7 cellular contexts compared by ENCODE assay signal in the genomic region with DNA sequence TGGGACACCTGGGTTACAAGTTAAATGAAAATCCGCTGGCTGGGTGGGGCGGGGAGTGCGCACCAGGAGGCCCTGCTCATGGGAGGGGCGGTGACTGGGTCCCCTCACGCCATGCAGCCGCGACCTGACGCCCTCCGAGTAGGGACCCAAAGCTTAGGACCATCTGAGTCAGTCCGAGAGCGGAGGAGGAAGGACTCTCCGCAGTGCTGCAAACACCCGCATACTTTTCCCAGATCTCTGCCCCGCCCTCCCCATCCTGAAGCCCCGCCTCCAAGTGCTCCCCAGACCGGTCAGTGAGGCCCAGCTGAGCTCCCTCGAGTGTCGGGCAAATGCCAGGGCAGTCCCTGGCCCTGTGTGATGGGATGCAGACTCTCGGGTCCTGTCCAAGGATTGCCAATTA. TPM values are rescaled to one million over a fixed set of nuclear protein-coding genes. Genes with fewer than 3 reads are reported as not detected.
A peak's percentile ranks its signal among the peaks of the same experiment; 100 is the strongest.
DNase-seq lines count a peak whose midpoint lies in the region; ATAC-seq and TF ChIP-seq lines count a peak whose summit lies in the region.

No MANE protein-coding gene starts in this region.

- H3K4me3 ChIP-seq in left ventricle myocardium inferior: peak overlapping the region; percentile 64
- peak overlapping the region; percentile 10 to 68 (median 46) for H3K4me3 ChIP-seq in spleen

- no peaks in the 10 kb centered on the region for H3K36me3 Mint-ChIP-seq in WTC11

- peaks cover 75% of the 10 kb centered on the region for H3K4me1 Mint-ChIP-seq in WTC11

- POLR2A ChIA-PET in WTC11 (lab: Charles Lee): interaction anchor here (0.7 to 1.4 kb wide), 2 partner anchors 8 to 564 kb away, joined by 5 to 6 read pairs; no protein-coding TSS in a partner anchor

- WGBS in spleen, 5 donors: 8 to 15% (median 12%) methylated on average over 11 to 19 of the region's 19 CpGs

- intact Hi-C loops in left ventricle myocardium inferior (cut with micrococcal nuclease) (no loop called here), spleen (cut with DNase I; ENCODE audit: low total_unique reads) (no loop called here)

- no peak overlapping the region for H3K27ac ChIP-seq in left ventricle myocardium inferior (replicated peaks)
- H3K27ac ChIP-seq in spleen: peak overlapping the region in 5 of 8 donors; percentile 29 to 67 (median 44)

- H3K27me3 ChIP-seq in left ventricle myocardium inferior (ENCODE audit: low read depth) (peaks cover 95% of the 10 kb centered on the region), spleen (replicated peaks in 1 of 7) (peaks cover 0 to 45% (median 16%) of the 10 kb centered on the region in 7 donors)

- H3K27ac Mint-ChIP-seq in WTC11: no peak overlapping the region

- H3K4me3 Mint-ChIP-seq in WTC11: peak overlapping the region; percentile 77

- H3K36me3 ChIP-seq in left ventricle myocardium inferior (no peaks in the 10 kb centered on the region), spleen (no peaks in the 10 kb centered on the region)

- ATAC-seq in GM19351 (IDR thresholded peaks at IDR 0.05; ENCODE audit: unreplicated experiment): peak; percentile 28
- ATAC-seq in WTC11: peak; percentile 52
- ATAC-seq in HG02571 (IDR thresholded peaks at IDR 0.05; ENCODE audit: unreplicated experiment): no peak

- H3K4me1 ChIP-seq in left ventricle myocardium inferior (peaks cover 72% of the 10 kb centered on the region), spleen (peaks cover 25 to 88% (median 61%) of the 10 kb centered on the region in 6 donors)

- no peaks in the 10 kb centered on the region for H3K9me3 Mint-ChIP-seq in WTC11

- peak; percentile 83 for DNase-seq in WTC11 (ENCODE audit: low spot score)
- DNase-seq in left ventricle myocardium inferior: no peak
- peak; percentile 86 for DNase-seq in spleen
- no peak for DNase-seq in NCI-H345 treated with DMSO at 0.1 percent for 48 hours (lab: John Stamatoyannopoulos, UW; ENCODE audit: unreplicated experiment)
- DNase-seq in midbrain (lab: John Stamatoyannopoulos, UW): no peak

- no peak for TF ChIP-seq CTCF in WTC11 (IDR thresholded peaks at IDR 0.05)
- TF ChIP-seq CTCF in left ventricle myocardium inferior (IDR thresholded peaks at IDR 0.05; ENCODE audit: borderline replicate concordance): no peak
- TF ChIP-seq CTCF in spleen (IDR thresholded peaks at IDR 0.05 in 8 of 11, conservative IDR thresholded peaks at IDR 0.05 in 3 of 11): no peak

- TF ChIP-seq POLR2A in spleen (IDR thresholded peaks at IDR 0.05): no peak

- CTCF ChIA-PET in WTC11 (lab: Charles Lee): interaction anchor here (1.1 to 5.1 kb wide), 10 partner anchors 23 to 530 kb away, joined by 4 to 35 read pairs (median 6); no protein-coding TSS in a partner anchor

- H3K9me3 ChIP-seq in left ventricle myocardium inferior (replicated peaks): no peaks in the 10 kb centered on the region
- no peaks in the 10 kb centered on the region for H3K9me3 ChIP-seq in spleen

- peaks cover 100% of the 10 kb centered on the region for H3K27me3 Mint-ChIP-seq in WTC11 (ENCODE audit: low read depth)

TF ChIP-seq in WTC11, 78 proteins besides CTCF, POLR2A, EP300 and RAD21:
- no peak for TF ChIP-seq RORB (CRISPR knock-in tag; IDR thresholded peaks at IDR 0.05)
- no peak for TF ChIP-seq ELF4 (CRISPR knock-in tag; IDR thresholded peaks at IDR 0.05; ENCODE audit: low read depth)
- no peak for TF ChIP-seq IRF1 (CRISPR knock-in tag; IDR thresholded peaks at IDR 0.05)
- no peak for TF ChIP-seq NR1H2 (CRISPR knock-in tag; IDR thresholded peaks at IDR 0.05)
- TF ChIP-seq FOXK1 (CRISPR knock-in tag; IDR thresholded peaks at IDR 0.05): no peak
- TF ChIP-seq ZNF263 (CRISPR knock-in tag; IDR thresholded peaks at IDR 0.05; ENCODE audit: low read depth): peak; percentile 58; the same call in 1 of the 2 replicates
- TF ChIP-seq, protein P1, sequence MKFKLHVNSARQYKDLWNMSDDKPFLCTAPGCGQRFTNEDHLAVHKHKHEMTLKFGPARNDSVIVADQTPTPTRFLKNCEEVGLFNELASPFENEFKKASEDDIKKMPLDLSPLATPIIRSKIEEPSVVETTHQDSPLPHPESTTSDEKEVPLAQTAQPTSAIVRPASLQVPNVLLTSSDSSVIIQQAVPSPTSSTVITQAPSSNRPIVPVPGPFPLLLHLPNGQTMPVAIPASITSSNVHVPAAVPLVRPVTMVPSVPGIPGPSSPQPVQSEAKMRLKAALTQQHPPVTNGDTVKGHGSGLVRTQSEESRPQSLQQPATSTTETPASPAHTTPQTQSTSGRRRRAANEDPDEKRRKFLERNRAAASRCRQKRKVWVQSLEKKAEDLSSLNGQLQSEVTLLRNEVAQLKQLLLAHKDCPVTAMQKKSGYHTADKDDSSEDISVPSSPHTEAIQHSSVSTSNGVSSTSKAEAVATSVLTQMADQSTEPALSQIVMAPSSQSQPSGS (CRISPR knock-in tag; IDR thresholded peaks at IDR 0.05; ENCODE audit: borderline replicate concordance, low read depth): no peak

RNA-seq across cellular contexts. Expression of gene FLI1, which starts 6.6 kb away (rescaled TPM):
- total RNA-seq in WTC11 (2021) (0.39 to 0.63 TPM (median 0.44 TPM) in 3 replicates), left ventricle myocardium inferior (16.4 TPM), spleen (100 to 1,000 TPM; 125 to 270 (median 160) TPM)
- 10 to 100 TPM; 45.8 to 74.2 (median 52.5) TPM for polyA plus RNA-seq in spleen

Comparison
In these comparisons a context has a peak if more than half of its experiments do, and no peak if none do; other contexts are left out.
1. DNase-seq: peak in WTC11 (single experiment) and spleen (single experiment); none in left ventricle myocardium inferior (single experiment), NCI-H345 treated with DMSO at 0.1 percent for 48 hours (single experiment) and midbrain (single experiment).
2. RNA of gene FLI1, which starts 6.6 kb away (total RNA-seq): 125 to 270 TPM in spleen and 16.4 TPM in left ventricle myocardium inferior (single experiment); 0.39 to 0.63 TPM in WTC11; every median in the first group is over 10 times any median in the second.